ENCODE assay signal across 12 cellular contexts in genomic region chr3:50302095-50303037, GRCh38. TPM values are rescaled to one million over a fixed set of nuclear protein-coding genes. Genes with fewer than 3 reads are reported as not detected.
DNase-seq lines count a peak whose midpoint lies in the region; ATAC-seq and TF ChIP-seq lines count a peak whose summit lies in the region.
"Had no signal": no experiment of that assay in that cellular context is flagged by ENCODE, and none has a peak within 500 bp of the region (broad histone marks: within the 10 kb centered on the region; RNA-seq: fewer than 3 reads in every experiment).

No MANE protein-coding gene starts in this region.

- H3K18ac ChIP-seq in mesenchymal stem cell (ENCODE audit: low read depth in 1 of 2, low read length in 2 of 2), result no peak overlapping the region

- no peak overlapping the region for H2AFZ ChIP-seq in mesenchymal stem cell (ENCODE audit: low read depth, low read length)

- H3K9me3 Mint-ChIP-seq in endothelial cell (ENCODE audit: unreplicated experiment), result no peaks in the 10 kb centered on the region

- H2AK5ac ChIP-seq in mesenchymal stem cell (ENCODE audit: low read length, severe bottlenecking), result peak overlapping the region; percentile 23

- H3K27ac ChIP-seq in mesenchymal stem cell (ENCODE audit: low read length, poor library complexity, severe bottlenecking), result no peak overlapping the region
- H3K27ac ChIP-seq in substantia nigra (ENCODE audit: low read depth, low read length, poor library complexity, severe bottlenecking), result peak overlapping the region; percentile 26
- H3K27ac ChIP-seq: neutrophil had no signal

- H3K4me1 ChIP-seq in mesenchymal stem cell (ENCODE audit: control insufficient read depth, insufficient read depth, low read depth, low read length), result peaks cover 36% of the 10 kb centered on the region

- H3K27ac Mint-ChIP-seq in T-helper 17 cell (peak overlapping the region; percentile 41), endothelial cell (ENCODE audit: unreplicated experiment) (no peak overlapping the region)
- H3K27ac Mint-ChIP-seq: activated CD4-positive, alpha-beta T cell treated with anti-CD3 and anti-CD28 coated beads for 36 hours had no signal

- no peak overlapping the region for H3K4me3 ChIP-seq in mesenchymal stem cell (ENCODE audit: insufficient read depth in 1 of 2, low read depth in 1 of 2, low read length in 2 of 2)

- H3K4me2 ChIP-seq in mesenchymal stem cell (ENCODE audit: low read length, poor library complexity, severe bottlenecking), result no peak overlapping the region

- H3K27me3 Mint-ChIP-seq in T-helper 17 cell, result no peaks in the 10 kb centered on the region
- peaks cover 5% of the 10 kb centered on the region for H3K27me3 Mint-ChIP-seq in endothelial cell (ENCODE audit: unreplicated experiment)
- H3K27me3 Mint-ChIP-seq: activated CD4-positive, alpha-beta T cell treated with anti-CD3 and anti-CD28 coated beads for 36 hours had no signal

- peak overlapping the region; percentile 5 for H4K8ac ChIP-seq in mesenchymal stem cell (ENCODE audit: low read length)

- H4K91ac ChIP-seq in mesenchymal stem cell (ENCODE audit: low read length), result peak overlapping the region; percentile 47

- ATAC-seq in T-helper 17 cell (no peak), GM18873 (IDR thresholded peaks at IDR 0.05; ENCODE audit: low FRiP score, unreplicated experiment) (no peak), GM21717 (IDR thresholded peaks at IDR 0.05; ENCODE audit: unreplicated experiment) (no peak)
- ATAC-seq: activated CD4-positive, alpha-beta T cell treated with anti-CD3 and anti-CD28 coated beads for 36 hours had no signal

- no peaks in the 10 kb centered on the region for H3K27me3 ChIP-seq in mesenchymal stem cell (ENCODE audit: control insufficient read depth in 1 of 2, insufficient read depth in 1 of 2, low read length in 2 of 2)
- H3K27me3 ChIP-seq: neutrophil had no signal

- DNase-seq in T-helper 17 cell (no peak), endothelial cell (ENCODE audit: low spot score) (no peak), mesenchymal stem cell (no peak), substantia nigra (lab: John Stamatoyannopoulos, UW) (no peak), COLO829 (ENCODE audit: low spot score) (no peak), ureter (ENCODE audit: low spot score) (no peak)
- DNase-seq: activated CD4-positive, alpha-beta T cell treated with anti-CD3 and anti-CD28 coated beads for 36 hours; NCI-H2081; stimulated activated naive CD4-positive, alpha-beta T cell treated with Interleukin-2 at 50 U/mL for 16 hours had no signal

- H3K9me3 ChIP-seq in T-helper 17 cell (ENCODE audit: control insufficient read depth, low read length, poor library complexity, severe bottlenecking) (no peaks in the 10 kb centered on the region), mesenchymal stem cell (ENCODE audit: control insufficient read depth, low read length) (no peaks in the 10 kb centered on the region)
- H3K9me3 ChIP-seq: neutrophil had no signal

- no peak for TF ChIP-seq CTCF in endothelial cell (IDR thresholded peaks at IDR 0.05; ENCODE audit: unreplicated experiment)

- H3K14ac ChIP-seq in mesenchymal stem cell (ENCODE audit: low read length in 2 of 2), result peak overlapping the region in 1 of 2 experiments; percentile 55

- H2BK5ac ChIP-seq in mesenchymal stem cell (ENCODE audit: low read depth, low read length, poor library complexity, severe bottlenecking), result no peak overlapping the region

- 97% methylated on average over 33 of the region's 33 CpGs for WGBS in mesenchymal stem cell

- no peak overlapping the region for H3K4ac ChIP-seq in mesenchymal stem cell (ENCODE audit: low read depth in 1 of 2, low read length in 2 of 2)

- H3K36me3 ChIP-seq in mesenchymal stem cell (ENCODE audit: control insufficient read depth in 1 of 2, insufficient read depth in 2 of 2, low read depth in 1 of 2, low read length in 2 of 2), result peaks cover 0 to 3% of the 10 kb centered on the region in 2 experiments
- H3K36me3 ChIP-seq: neutrophil had no signal

- H2BK120ac ChIP-seq in mesenchymal stem cell (ENCODE audit: low read depth, low read length), result no peak overlapping the region

- H3K36me3 Mint-ChIP-seq in T-helper 17 cell (ENCODE audit: low read depth) (no peaks in the 10 kb centered on the region), endothelial cell (ENCODE audit: low read depth, unreplicated experiment) (no peaks in the 10 kb centered on the region)

- H3K4me3 Mint-ChIP-seq in T-helper 17 cell (no peak overlapping the region), endothelial cell (ENCODE audit: unreplicated experiment) (peak overlapping the region; percentile 47)
- H3K4me3 Mint-ChIP-seq: activated CD4-positive, alpha-beta T cell treated with anti-CD3 and anti-CD28 coated beads for 36 hours had no signal

- H2BK12ac ChIP-seq in mesenchymal stem cell (ENCODE audit: low read length in 2 of 2), result peak overlapping the region in 1 of 2 experiments; percentile 21

- H3K4me1 Mint-ChIP-seq in T-helper 17 cell (peaks cover 22% of the 10 kb centered on the region), endothelial cell (ENCODE audit: unreplicated experiment) (peaks cover 12% of the 10 kb centered on the region)

- no peak overlapping the region for H3K23ac ChIP-seq in mesenchymal stem cell (ENCODE audit: low read length in 2 of 2)

- no peak overlapping the region for H2BK15ac ChIP-seq in mesenchymal stem cell (ENCODE audit: low read depth, poor library complexity, severe bottlenecking)

- no peak overlapping the region for H3K9ac ChIP-seq in mesenchymal stem cell (ENCODE audit: low read length)

- H3K79me1 ChIP-seq in mesenchymal stem cell (replicated peaks; ENCODE audit: low read length, poor library complexity, severe bottlenecking), result peaks cover 12% of the 10 kb centered on the region

RNA-seq across cellular contexts. Expression of gene HYAL1, which starts 1.0 kb away (rescaled TPM):
- total RNA-seq in T-helper 17 cell (under 1 TPM in 1 of 2 donors, not detected in 1; 0.44 TPM), endothelial cell (ENCODE audit: unreplicated experiment) (1.6 TPM), ureter (9.8 TPM)
- 0.15 TPM for polyA plus RNA-seq in mesenchymal stem cell (2013, experiment 1 of 2)
- 0.11 TPM for polyA plus RNA-seq in mesenchymal stem cell (2013, experiment 2 of 2)

RNA-seq across cellular contexts. Expression of gene HYAL3, which starts 3.2 kb away (rescaled TPM):
- total RNA-seq in T-helper 17 cell (1 to 10 TPM; 2.7 to 3.7 TPM), endothelial cell (ENCODE audit: unreplicated experiment) (12.7 TPM), ureter (1.8 TPM)
- 4.2 TPM for polyA plus RNA-seq in mesenchymal stem cell (2013, experiment 1 of 2)
- polyA plus RNA-seq in mesenchymal stem cell (2013, experiment 2 of 2), result 4.2 TPM

RNA-seq across cellular contexts. Expression of gene NAA80, which starts 3.2 kb away (rescaled TPM):
- total RNA-seq in T-helper 17 cell (10 to 100 TPM; 35.3 to 42.9 TPM), endothelial cell (ENCODE audit: unreplicated experiment) (17.1 TPM), ureter (10.7 TPM)
- polyA plus RNA-seq in mesenchymal stem cell (2013, experiment 1 of 2), result 11.2 TPM
- 11.6 TPM for polyA plus RNA-seq in mesenchymal stem cell (2013, experiment 2 of 2)

RNA-seq across cellular contexts. Expression of gene IFRD2, which starts 10.1 kb away (rescaled TPM):
- total RNA-seq in T-helper 17 cell (10 to 100 TPM; 46.7 to 49.2 TPM), endothelial cell (ENCODE audit: unreplicated experiment) (43.2 TPM), ureter (104 TPM)
- polyA plus RNA-seq in mesenchymal stem cell (2013, experiment 1 of 2), result 24.4 TPM
- polyA plus RNA-seq in mesenchymal stem cell (2013, experiment 2 of 2), result 23.2 TPM

RNA-seq across cellular contexts. Expression of gene HYAL2, which starts 20.2 kb away (rescaled TPM):
- total RNA-seq in T-helper 17 cell, result 1 to 10 TPM; 1.6 to 2.1 TPM
- 214 TPM for total RNA-seq in endothelial cell (ENCODE audit: unreplicated experiment)
- 40.1 TPM for polyA plus RNA-seq in mesenchymal stem cell (2013, experiment 1 of 2)
- 39.5 TPM for polyA plus RNA-seq in mesenchymal stem cell (2013, experiment 2 of 2)
- total RNA-seq in ureter, result 87.9 TPM
